In genomic region chr6:30227763-30228487, GRCh38 we compare ENCODE assay signal across 16 cellular contexts. TPM values are rescaled to one million over a fixed set of nuclear protein-coding genes. Genes with fewer than 3 reads are reported as not detected.
DNase-seq lines count a peak whose midpoint lies in the region; ATAC-seq, FAIRE-seq and TF ChIP-seq lines count a peak whose summit lies in the region.
"Had no signal": no experiment of that assay in that cellular context is flagged by ENCODE, and none has a peak within 500 bp of the region (broad histone marks: within the 10 kb centered on the region; RNA-seq: fewer than 3 reads in every experiment).

No MANE protein-coding gene starts in this region.

- no peak overlapping the region for H3K27ac Mint-ChIP-seq in CD4-positive, alpha-beta T cell

- intact Hi-C loops in CD4-positive, alpha-beta T cell (cut with DNase I, micrococcal nuclease): no loop called here
- intact Hi-C loops in PC-3 (cut with micrococcal nuclease): no loop called here
- intact Hi-C loops in K562 (cut with micrococcal nuclease): no loop called here

- H3K27me3 ChIP-seq in CD4-positive, alpha-beta T cell (ENCODE audit: control insufficient read depth, insufficient read depth, low read length): no peaks in the 10 kb centered on the region
- H3K27me3 ChIP-seq in PC-3 (ENCODE audit: low read length) (peaks cover 18% of the 10 kb centered on the region; the same call in 1 of the 2 replicates), K562 (ENCODE audit: control insufficient read depth in 2 of 2, insufficient read depth in 2 of 2, low read length in 2 of 2) (no peaks in the 10 kb centered on the region)
- H3K27me3 ChIP-seq: colonic mucosa had no signal

- no peaks in the 10 kb centered on the region for H3K9me1 ChIP-seq in K562 (ENCODE audit: control insufficient read depth, insufficient read depth, low read length)

- TF ChIP-seq CTCF in CD4-positive, alpha-beta T cell (IDR thresholded peaks at IDR 0.05): no peak
- no peak for TF ChIP-seq CTCF in PC-3 (conservative IDR thresholded peaks at IDR 0.05; ENCODE audit: low read depth, low read length)
- no peak for TF ChIP-seq CTCF in K562 (IDR thresholded peaks at IDR 0.05 in 2 of 3, conservative IDR thresholded peaks at IDR 0.05 in 1 of 3; ENCODE audit: insufficient read depth in 2 of 3, low read depth in 1 of 3, low read length in 3 of 3)

- H3K27me3 Mint-ChIP-seq in CD4-positive, alpha-beta T cell: peaks cover 13% of the 10 kb centered on the region

- in situ Hi-C loops in K562 (cut with MboI): no loop called here

- H3K9ac ChIP-seq in PC-3 (ENCODE audit: low read length) (no peak overlapping the region), K562 (ENCODE audit: insufficient read depth in 1 of 2, low read depth in 2 of 2, low read length in 2 of 2) (no peak overlapping the region)

- peaks cover 15% of the 10 kb centered on the region for H3K9me3 ChIP-seq in CD4-positive, alpha-beta T cell (ENCODE audit: control insufficient read depth, low read length)
- peaks cover 17% of the 10 kb centered on the region for H3K9me3 ChIP-seq in PC-3 (ENCODE audit: low read length)
- H3K9me3 ChIP-seq in K562 (replicated peaks; ENCODE audit: control insufficient read depth, insufficient read depth, low read depth, low read length): no peaks in the 10 kb centered on the region
- H3K9me3 ChIP-seq: colonic mucosa had no signal

- H3K4me2 ChIP-seq in PC-3 (ENCODE audit: low read length) (peak overlapping the region; percentile 26; the same call in 1 of the 2 replicates), K562 (ENCODE audit: insufficient read depth, low read length) (peak overlapping the region; percentile 32; the same call in 1 of the 2 replicates)

- no peaks in the 10 kb centered on the region for H3K9me2 ChIP-seq in PC-3 (replicated peaks; ENCODE audit: low read length)

- peak; percentile 99 to 100 for ATAC-seq in activated CD4-positive, CD25-positive, alpha-beta regulatory T cell treated with anti-CD3 and anti-CD28 coated beads, Interleukin-2, amount 50 U/mL, for 24 hours
- peak; percentile 48 for ATAC-seq in CD4-positive, alpha-beta T cell (ENCODE audit: poor library complexity)
- ATAC-seq in PC-3 (no peak), K562 (no peak)

- no TSS peak for BruUV-seq in PC-3 (replicated peaks; lab: Mats Ljungman, UMichigan)
- BruUV-seq in K562 (replicated peaks; lab: Mats Ljungman, UMichigan): no TSS peak

- H3K79me2 ChIP-seq in PC-3 (ENCODE audit: low read length): no peaks in the 10 kb centered on the region
- H3K79me2 ChIP-seq in K562 (ENCODE audit: control insufficient read depth, insufficient read depth, low read length): no peaks in the 10 kb centered on the region

- 5% methylated on average over 6 of the region's 6 CpGs for WGBS in K562 (ENCODE audit: insufficient coverage, low coverage, missing lambda C conversion rate)

- CTCF ChIA-PET in CD4-positive, alpha-beta T cell (lab: Charles Lee): interaction anchor here (1.3 to 2.1 kb wide), 2 partner anchors 9 to 10 kb away, joined by 3 to 8 read pairs; no protein-coding TSS in a partner anchor
- CTCF ChIA-PET in PC-3 (lab: Charles Lee) (interaction anchor here (0.6 to 0.9 kb wide), 3 partner anchors 8 to 15 kb away, joined by 3 to 5 read pairs (median 3); no protein-coding TSS in a partner anchor), K562 (lab: Yijun Ruan, JAX; ENCODE audit: low intra/inter-chr PET ratio) (no interaction called here)

- H3K36me3 ChIP-seq in PC-3 (ENCODE audit: low read depth, low read length): no peaks in the 10 kb centered on the region
- no peaks in the 10 kb centered on the region for H3K36me3 ChIP-seq in K562 (ENCODE audit: control insufficient read depth, insufficient read depth, low read length)
- H3K36me3 ChIP-seq: colonic mucosa had no signal

- POLR2A ChIA-PET in CD4-positive, alpha-beta T cell (lab: Charles Lee): interaction anchor here (0.8 to 1.5 kb wide), 2 partner anchors 14 to 162 kb away, joined by 3 to 11 read pairs; partner anchors contain the start of gene TRIM26
- POLR2A ChIA-PET in PC-3 (lab: Charles Lee; ENCODE audit: unreplicated experiment): no interaction called here
- POLR2A ChIA-PET in K562 (lab: Yijun Ruan, JAX): interaction anchor here (0.6 to 1.0 kb wide), 3 partner anchors 9 to 690 kb away, joined by 3 to 5 read pairs (median 3); no protein-coding TSS in a partner anchor

- no peaks in the 10 kb centered on the region for H3K4me1 ChIP-seq in PC-3 (ENCODE audit: insufficient read depth, low read length)
- no peaks in the 10 kb centered on the region for H3K4me1 ChIP-seq in K562 (replicated peaks in 1 of 2; ENCODE audit: control insufficient read depth in 2 of 2, insufficient read depth in 2 of 2, low read length in 2 of 2)
- H3K4me1 ChIP-seq: colonic mucosa had no signal

- H2AFZ ChIP-seq in PC-3 (ENCODE audit: low read length) (peak overlapping the region; percentile 48; the same call in 1 of the 2 replicates), K562 (ENCODE audit: low read depth, low read length) (peak overlapping the region; percentile 70)

- no peaks in the 10 kb centered on the region for H4K20me1 ChIP-seq in PC-3 (ENCODE audit: low read length)
- no peaks in the 10 kb centered on the region for H4K20me1 ChIP-seq in K562 (replicated peaks; ENCODE audit: control insufficient read depth, insufficient read depth, low read length)

- DNase-seq in activated CD4-positive, CD25-positive, alpha-beta regulatory T cell treated with anti-CD3 and anti-CD28 coated beads, Interleukin-2, amount 50 U/mL, for 72 hours: no peak
- no peak for DNase-seq in CD4-positive, alpha-beta T cell
- DNase-seq in PC-3 (no peak), K562 (ENCODE audit: extremely low read depth in 1 of 4, low spot score in 3 of 4) (no peak), Ammon's horn (ENCODE audit: low spot score) (no peak), HuH-7.5 (ENCODE audit: low spot score) (no peak), SW480 (ENCODE audit: low spot score) (no peak)
- DNase-seq: C1 segment of cervical spinal cord, colonic mucosa, GOT3, KG1, NCI-H1092 treated with DMSO at 0.1 percent for 48 hours, NCI-H774 had no signal

- no peak for TF ChIP-seq RAD21 in K562 (CRISPR knock-in tag; conservative IDR thresholded peaks at IDR 0.05 in 1 of 2, IDR thresholded peaks at IDR 0.05 in 1 of 2)

- no peaks in the 10 kb centered on the region for H3K4me1 Mint-ChIP-seq in CD4-positive, alpha-beta T cell (ENCODE audit: low read depth)

- peaks cover 3% of the 10 kb centered on the region for H3K9me3 Mint-ChIP-seq in CD4-positive, alpha-beta T cell

- H3K4me3 Mint-ChIP-seq in CD4-positive, alpha-beta T cell: peak overlapping the region; percentile 12

- H3K36me3 Mint-ChIP-seq in CD4-positive, alpha-beta T cell (ENCODE audit: low read depth): peaks cover 6% of the 10 kb centered on the region

- no peak for TF ChIP-seq POLR2A in K562 (conservative IDR thresholded peaks at IDR 0.05)

- no peak overlapping the region for H3K27ac ChIP-seq in CD4-positive, alpha-beta T cell (ENCODE audit: low read depth, low read length)
- H3K27ac ChIP-seq in PC-3 (ENCODE audit: low read length) (no peak overlapping the region), K562 (ENCODE audit: extremely low read depth, low read depth, low read length) (no peak overlapping the region)
- H3K27ac ChIP-seq: colonic mucosa had no signal

- FAIRE-seq in K562 (lab: Jason Lieb, UNC): no peak
- FAIRE-seq: frontal cortex, urothelium cell line had no signal

- H3F3A ChIP-seq in PC-3 (ENCODE audit: low read length, unreplicated experiment): no peaks in the 10 kb centered on the region

- no peak for TF ChIP-seq EP300 in K562 (IDR thresholded peaks at IDR 0.05; ENCODE audit: low read length)

- H3K4me3 ChIP-seq in PC-3 (ENCODE audit: low read length) (no peak overlapping the region), K562 (no peak overlapping the region)
- H3K4me3 ChIP-seq: colonic mucosa had no signal

TF ChIP-seq in K562, 482 proteins besides CTCF, POLR2A, EP300 and RAD21:
- no peak for TF ChIP-seq ZKSCAN3 (CRISPR knock-in tag; IDR thresholded peaks at IDR 0.05)
- TF ChIP-seq E2F6 (IDR thresholded peaks at IDR 0.05; ENCODE audit: borderline replicate concordance in 1 of 2, extremely low read depth in 1 of 2, insufficient read depth in 1 of 2, insufficient read length in 1 of 2, low read depth in 1 of 2, low read length in 1 of 2, poor library complexity in 1 of 2, severe bottlenecking in 1 of 2): no peak
- no peak for TF ChIP-seq ZNF785 (CRISPR knock-in tag; IDR thresholded peaks at IDR 0.05)
- no peak for TF ChIP-seq XRCC4 (IDR thresholded peaks at IDR 0.05; ENCODE audit: extremely low read depth, insufficient read depth, insufficient read length)

RNA-seq across cellular contexts. Expression of gene TRIM26, which starts 14.7 kb away (rescaled TPM):
- total RNA-seq in CD4-positive, alpha-beta T cell: 10 to 100 TPM; 42.1 to 44.1 TPM
- total RNA-seq in PC-3 (2014; rRNA removed): 48.1 and 56.0 TPM in 2 replicates
- 2.1 and 2.6 TPM in 2 replicates for total RNA-seq in K562 (2011; cell fraction: chromatin; rRNA removed; ENCODE audit: low replicate concordance)
- total RNA-seq in K562 (2011; cell fraction: nucleolus; rRNA removed): 1.1 and 1.2 TPM in 2 replicates
- 2.0 and 3.1 TPM in 2 replicates for total RNA-seq in K562 (2011; cell fraction: nucleoplasm; rRNA removed)
- 2.8 and 5.3 TPM in 2 replicates for total RNA-seq in K562 (2014; rRNA removed)
- total RNA-seq in K562 (2014; rRNA removed; fragmentation: Illumina TruSeq; extraction: Trizol): 2.2 TPM in 2 replicates
- total RNA-seq in K562 (2015; rRNA removed; fragmentation: Illumina TruSeq; extraction: Trizol): 3.7 and 4.3 TPM in 2 replicates
- 5.0 and 5.3 TPM in 2 replicates for total RNA-seq in K562 (2021)
- 1.4 and 2.0 TPM in 2 replicates for polyA plus RNA-seq in K562 (2011; rRNA removed)
- polyA plus RNA-seq in K562 (2011; cell fraction: cytosol; rRNA removed): 1.1 and 1.2 TPM in 2 replicates
- 1.9 and 2.2 TPM in 2 replicates for polyA plus RNA-seq in K562 (2011; cell fraction: nucleus; rRNA removed)
- 3.4 and 3.5 TPM in 2 replicates for polyA plus RNA-seq in K562 (2012)
- polyA plus RNA-seq in K562 (2014; fragmentation: Illumina TruSeq; extraction: Trizol): 5.0 and 5.1 TPM in 2 replicates
- polyA plus RNA-seq in K562 (2014; fragmentation: Nextera tagmentation; extraction: Ambion mirVana): 1 to 10 TPM in 1 of 2 experiments, under 1 TPM in 1; 0.80 to 1.1 TPM
- polyA plus RNA-seq in K562 (2014; rRNA removed): 2.6 and 3.7 TPM in 2 replicates
- polyA minus RNA-seq in K562 (2011; rRNA and poly(A)+ RNA removed): 1.2 and 1.3 TPM in 2 replicates
- 1.4 and 1.6 TPM in 2 replicates for polyA minus RNA-seq in K562 (2011; cell fraction: cytosol; rRNA and poly(A)+ RNA removed)
- 0.67 and 0.94 TPM in 2 replicates for polyA minus RNA-seq in K562 (2011; cell fraction: nucleus; rRNA and poly(A)+ RNA removed)

Comparison
In these comparisons a context has a peak if more than half of its experiments do, and no peak if none do; other contexts are left out.
1. ATAC-seq: peak in activated CD4-positive, CD25-positive, alpha-beta regulatory T cell treated with anti-CD3 and anti-CD28 coated beads, Interleukin-2, amount 50 U/mL, for 24 hours (2 of 2) and CD4-positive, alpha-beta T cell (single experiment); none in PC-3 (single experiment) and K562 (single experiment).